ENCODE assay signal across 8 cellular contexts in the genomic region with DNA sequence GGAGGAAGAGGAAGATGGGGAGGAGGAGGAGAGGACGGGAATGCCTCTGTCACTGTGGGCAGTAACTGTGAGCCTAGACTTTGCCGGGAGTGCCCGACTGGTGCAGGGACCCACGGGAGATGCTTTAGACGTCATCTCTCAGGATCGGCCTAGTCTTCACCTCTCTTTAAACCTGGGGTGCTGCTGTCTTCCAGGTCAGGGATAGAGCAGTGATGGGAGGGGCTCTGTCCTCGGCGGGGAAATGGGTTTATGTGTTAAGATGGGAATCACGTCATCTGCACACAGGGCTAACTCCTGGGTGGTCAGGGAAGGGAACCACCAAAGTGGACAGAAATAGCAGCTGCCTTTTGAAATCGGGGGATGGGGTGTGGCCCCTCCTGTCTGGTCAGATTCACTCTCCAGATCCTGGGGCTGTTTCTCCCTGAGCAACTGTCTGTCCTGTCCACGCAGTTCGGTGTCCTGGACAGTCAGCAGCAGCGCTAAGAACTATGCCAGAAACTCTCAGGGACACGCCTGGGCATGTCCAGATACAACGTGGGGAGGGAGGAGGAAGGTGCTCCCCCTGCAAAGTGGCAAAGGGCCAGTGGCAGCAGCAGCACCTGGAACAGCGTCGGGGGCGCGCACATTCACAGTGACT. TPM values are rescaled to one million over a fixed set of nuclear protein-coding genes. Genes with fewer than 3 reads are reported as not detected.
DNase-seq lines count a peak whose midpoint lies in the region; ATAC-seq, FAIRE-seq and TF ChIP-seq lines count a peak whose summit lies in the region.

No MANE protein-coding gene starts in this region.

- H3K4me1 ChIP-seq in prostate gland (replicated peaks): peaks cover 18% of the 10 kb centered on the region

- H3K27ac Mint-ChIP-seq in activated CD4-positive, alpha-beta memory T cell treated with anti-CD3 and anti-CD28 coated beads for 36 hours: peak overlapping the region; percentile 23
- H3K27ac Mint-ChIP-seq in activated CD4-positive, alpha-beta memory T cell treated with anti-CD3 and anti-CD28 coated beads, Interleukin-2, amount 10 ng/mL, durations not matched to agents 7 days and 5 days: no peak overlapping the region

- H3K36me3 Mint-ChIP-seq in activated CD4-positive, alpha-beta memory T cell treated with anti-CD3 and anti-CD28 coated beads for 36 hours: peaks cover 7% of the 10 kb centered on the region
- no peaks in the 10 kb centered on the region for H3K36me3 Mint-ChIP-seq in activated CD4-positive, alpha-beta memory T cell treated with anti-CD3 and anti-CD28 coated beads, Interleukin-2, amount 10 ng/mL, durations not matched to agents 7 days and 5 days (ENCODE audit: low read depth)

- CTCF ChIA-PET in activated CD4-positive, alpha-beta memory T cell treated with anti-CD3 and anti-CD28 coated beads for 36 hours (lab: Charles Lee): no interaction called here
- CTCF ChIA-PET in activated CD4-positive, alpha-beta memory T cell treated with anti-CD3 and anti-CD28 coated beads, Interleukin-2, amount 10 ng/mL, durations not matched to agents 7 days and 5 days (lab: Charles Lee): no interaction called here
- CTCF ChIA-PET in RWPE1 (lab: Yijun Ruan, JAX): interaction anchor here (0.6 to 1.3 kb wide), 2 partner anchors 16 to 110 kb away, joined by 3 to 4 read pairs; no protein-coding TSS in a partner anchor

- H3K9me3 ChIP-seq in prostate gland: no peaks in the 10 kb centered on the region

- H3K4me3 ChIP-seq in fibroblast of mammary gland (ENCODE audit: control insufficient read depth, low read depth, low read length): peak overlapping the region; percentile 6
- H3K4me3 ChIP-seq in prostate gland: no peak overlapping the region

- DNase-seq in activated CD4-positive, alpha-beta memory T cell treated with anti-CD3 and anti-CD28 coated beads for 36 hours: no peak
- DNase-seq in activated CD4-positive, alpha-beta memory T cell treated with anti-CD3 and anti-CD28 coated beads, Interleukin-2, amount 10 ng/mL, durations not matched to agents 7 days and 5 days: no peak
- peak; percentile 77 for DNase-seq in RWPE1 (ENCODE audit: low spot score)
- peak; percentile 98 for DNase-seq in fibroblast of mammary gland (ENCODE audit: low read depth)
- peak; percentile 84 for DNase-seq in prostate gland (ENCODE audit: low spot score)
- DNase-seq in globus pallidus (ENCODE audit: low spot score): no peak
- DNase-seq in D721Med (ENCODE audit: insufficient read length, low spot score): no peak

- peaks cover 4% of the 10 kb centered on the region for H3K27me3 ChIP-seq in prostate gland (replicated peaks; ENCODE audit: insufficient read depth)

- intact Hi-C loops in activated CD4-positive, alpha-beta memory T cell treated with anti-CD3 and anti-CD28 coated beads for 36 hours (cut with micrococcal nuclease): no loop called here
- intact Hi-C loops in prostate gland (cut with DNase I): loop anchor here (1.0 to 5.0 kb wide), 2 partner anchors 16 to 70 kb away; no protein-coding TSS in a partner anchor

- peaks cover 3% of the 10 kb centered on the region for H3K4me1 Mint-ChIP-seq in activated CD4-positive, alpha-beta memory T cell treated with anti-CD3 and anti-CD28 coated beads for 36 hours (ENCODE audit: low read depth)
- H3K4me1 Mint-ChIP-seq in activated CD4-positive, alpha-beta memory T cell treated with anti-CD3 and anti-CD28 coated beads, Interleukin-2, amount 10 ng/mL, durations not matched to agents 7 days and 5 days: peaks cover 14% of the 10 kb centered on the region

- H3K36me3 ChIP-seq in prostate gland: peaks cover 0 to 4% of the 10 kb centered on the region in 2 donors

- WGBS in prostate gland: 10% methylated on average over 19 of the region's 19 CpGs

- H3K27me3 Mint-ChIP-seq in activated CD4-positive, alpha-beta memory T cell treated with anti-CD3 and anti-CD28 coated beads for 36 hours: no peaks in the 10 kb centered on the region
- H3K27me3 Mint-ChIP-seq in activated CD4-positive, alpha-beta memory T cell treated with anti-CD3 and anti-CD28 coated beads, Interleukin-2, amount 10 ng/mL, durations not matched to agents 7 days and 5 days: no peaks in the 10 kb centered on the region

- H3K4me3 Mint-ChIP-seq in activated CD4-positive, alpha-beta memory T cell treated with anti-CD3 and anti-CD28 coated beads for 36 hours: no peak overlapping the region
- H3K4me3 Mint-ChIP-seq in activated CD4-positive, alpha-beta memory T cell treated with anti-CD3 and anti-CD28 coated beads, Interleukin-2, amount 10 ng/mL, durations not matched to agents 7 days and 5 days: no peak overlapping the region

- POLR2A ChIA-PET in activated CD4-positive, alpha-beta memory T cell treated with anti-CD3 and anti-CD28 coated beads for 36 hours (lab: Charles Lee): no interaction called here
- POLR2A ChIA-PET in activated CD4-positive, alpha-beta memory T cell treated with anti-CD3 and anti-CD28 coated beads, Interleukin-2, amount 10 ng/mL, durations not matched to agents 7 days and 5 days (lab: Charles Lee): no interaction called here
- POLR2A ChIA-PET in RWPE1 (lab: Yijun Ruan, JAX; ENCODE audit: low non-redundant PET): interaction anchor here (1.1 kb wide), 1 partner anchor 16 kb away, joined by 5 read pairs; no protein-coding TSS in a partner anchor

- TF ChIP-seq CTCF in RWPE1 (conservative IDR thresholded peaks at IDR 0.05; ENCODE audit: low read depth) (no peak), fibroblast of mammary gland (conservative IDR thresholded peaks at IDR 0.05; ENCODE audit: control insufficient read depth, insufficient read depth, low read depth, low read length) (no peak), prostate gland (IDR thresholded peaks at IDR 0.05) (no peak), D721Med (IDR thresholded peaks at IDR 0.05; ENCODE audit: insufficient read depth, missing control alignments) (no peak)

- no peak for TF ChIP-seq POLR2A in prostate gland (IDR thresholded peaks at IDR 0.05)

- H3K9me3 Mint-ChIP-seq in activated CD4-positive, alpha-beta memory T cell treated with anti-CD3 and anti-CD28 coated beads for 36 hours: no peaks in the 10 kb centered on the region
- H3K9me3 Mint-ChIP-seq in activated CD4-positive, alpha-beta memory T cell treated with anti-CD3 and anti-CD28 coated beads, Interleukin-2, amount 10 ng/mL, durations not matched to agents 7 days and 5 days: peaks cover 5% of the 10 kb centered on the region

- H3K27ac ChIP-seq in RWPE1 (peak overlapping the region; percentile 100), prostate gland (peak overlapping the region; percentile 86 to 90)

- ATAC-seq in GM18870 (IDR thresholded peaks at IDR 0.05; ENCODE audit: unreplicated experiment): no peak

- no peak for FAIRE-seq in D721Med (lab: Jason Lieb, UNC)

RNA-seq across cellular contexts. Expression of gene GAS6, which starts 26.8 kb away (rescaled TPM):
- total RNA-seq in activated CD4-positive, alpha-beta memory T cell treated with anti-CD3 and anti-CD28 coated beads for 36 hours: 1 to 10 TPM; 1.5 TPM
- 1 to 10 TPM; 1.3 to 1.8 TPM for total RNA-seq in activated CD4-positive, alpha-beta memory T cell treated with anti-CD3 and anti-CD28 coated beads, Interleukin-2, amount 10 ng/mL, durations not matched to agents 7 days and 5 days
- 100 to 1,000 TPM; 116 to 432 TPM for total RNA-seq in prostate gland

Comparison
In these comparisons a context has a peak if more than half of its experiments do, and no peak if none do; other contexts are left out.
1. DNase-seq: peak in RWPE1 (single experiment), fibroblast of mammary gland (single experiment) and prostate gland (single experiment); none in activated CD4-positive, alpha-beta memory T cell treated with anti-CD3 and anti-CD28 coated beads for 36 hours (single experiment), activated CD4-positive, alpha-beta memory T cell treated with anti-CD3 and anti-CD28 coated beads, Interleukin-2, amount 10 ng/mL, durations not matched to agents 7 days and 5 days (single experiment), globus pallidus (single experiment) and D721Med (single experiment).
2. RNA of gene GAS6, which starts 26.8 kb away (total RNA-seq): 116 to 432 TPM in prostate gland; 1.3 to 1.8 TPM in activated CD4-positive, alpha-beta memory T cell treated with anti-CD3 and anti-CD28 coated beads, Interleukin-2, amount 10 ng/mL, durations not matched to agents 7 days and 5 days and 1.5 TPM in activated CD4-positive, alpha-beta memory T cell treated with anti-CD3 and anti-CD28 coated beads for 36 hours; every median in the first group is over 10 times any median in the second.